1 cellular context compared by ENCODE assay signal in the genomic region with DNA sequence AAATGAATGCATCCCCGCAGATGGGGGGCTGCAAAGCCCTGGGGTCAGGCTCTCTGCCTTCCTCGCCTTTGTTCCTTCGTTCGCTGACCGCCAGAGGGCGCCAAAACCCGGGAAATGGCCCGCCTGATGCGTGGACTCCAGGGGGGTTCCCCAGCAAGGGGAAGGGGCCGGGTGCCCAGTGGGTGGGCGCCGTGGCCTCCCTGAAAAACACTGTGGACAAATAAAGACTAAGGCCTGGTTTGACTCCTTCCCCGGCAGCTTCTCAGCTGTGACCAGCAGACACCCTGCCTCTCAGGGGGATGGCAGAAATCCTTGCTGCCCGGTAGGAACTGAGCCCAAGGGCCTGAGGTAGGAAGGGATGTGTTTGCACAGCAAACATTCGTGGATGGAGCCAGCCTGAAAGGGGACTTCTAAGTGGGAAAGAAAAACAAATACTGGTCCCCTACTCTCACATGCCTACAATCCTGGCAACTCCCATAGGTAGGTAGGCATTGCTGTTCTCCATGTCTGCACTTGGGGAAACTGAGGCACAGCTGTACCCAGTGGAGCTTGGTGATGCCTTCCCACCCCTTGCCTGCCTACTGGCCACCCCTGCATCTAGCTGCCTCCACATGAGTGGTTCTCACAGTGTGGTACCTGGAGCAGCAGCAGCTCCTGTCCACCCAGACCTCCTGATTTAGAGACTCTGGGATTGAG.
TF ChIP-seq lines count a peak whose summit lies in the region.

No MANE protein-coding gene starts in this region.

TF ChIP-seq in liver, 16 proteins besides CTCF, POLR2A, EP300 and RAD21 (continued from another document):
- TF ChIP-seq, protein P1, sequence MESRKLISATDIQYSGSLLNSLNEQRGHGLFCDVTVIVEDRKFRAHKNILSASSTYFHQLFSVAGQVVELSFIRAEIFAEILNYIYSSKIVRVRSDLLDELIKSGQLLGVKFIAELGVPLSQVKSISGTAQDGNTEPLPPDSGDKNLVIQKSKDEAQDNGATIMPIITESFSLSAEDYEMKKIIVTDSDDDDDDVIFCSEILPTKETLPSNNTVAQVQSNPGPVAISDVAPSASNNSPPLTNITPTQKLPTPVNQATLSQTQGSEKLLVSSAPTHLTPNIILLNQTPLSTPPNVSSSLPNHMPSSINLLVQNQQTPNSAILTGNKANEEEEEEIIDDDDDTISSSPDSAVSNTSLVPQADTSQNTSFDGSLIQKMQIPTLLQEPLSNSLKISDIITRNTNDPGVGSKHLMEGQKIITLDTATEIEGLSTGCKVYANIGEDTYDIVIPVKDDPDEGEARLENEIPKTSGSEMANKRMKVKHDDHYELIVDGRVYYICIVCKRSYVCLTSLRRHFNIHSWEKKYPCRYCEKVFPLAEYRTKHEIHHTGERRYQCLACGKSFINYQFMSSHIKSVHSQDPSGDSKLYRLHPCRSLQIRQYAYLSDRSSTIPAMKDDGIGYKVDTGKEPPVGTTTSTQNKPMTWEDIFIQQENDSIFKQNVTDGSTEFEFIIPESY (IDR thresholded peaks at IDR 0.05), result no peak
- TF ChIP-seq FOXA1 (IDR thresholded peaks at IDR 0.05), result no peak
